ENCODE assay signal across 8 cellular contexts in the genomic region with DNA sequence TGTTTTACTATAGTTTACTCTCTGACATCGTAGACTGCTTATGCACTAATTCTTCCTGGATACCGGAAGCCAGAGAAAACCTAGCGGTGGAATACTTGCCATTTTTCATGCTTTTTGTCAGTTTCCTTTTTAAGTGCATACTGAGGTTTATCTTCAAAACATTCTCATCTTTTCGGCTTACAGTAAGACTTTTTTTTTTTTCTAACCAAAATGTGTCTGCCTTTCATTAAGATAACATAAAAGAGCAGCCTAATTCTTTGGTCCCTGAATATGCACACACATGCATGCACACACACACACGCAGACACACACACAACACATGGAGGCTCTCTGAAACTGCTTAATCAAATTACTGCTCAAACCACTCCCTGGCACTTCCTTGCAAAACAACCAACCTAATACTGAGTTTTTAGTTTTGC. TPM values are rescaled to one million over a fixed set of nuclear protein-coding genes. Genes with fewer than 3 reads are reported as not detected.
DNase-seq lines count a peak whose midpoint lies in the region; ATAC-seq and TF ChIP-seq lines count a peak whose summit lies in the region.

No MANE protein-coding gene starts in this region.

- DNase-seq in A673 (ENCODE audit: low spot score) = peak; percentile 3
- DNase-seq in HAP-1 (ENCODE audit: low spot score in 2 of 2) = peak in 1 of 2 experiments; percentile 27
- DNase-seq in activated T-helper 2 cell treated with anti-CD3 and anti-CD28 coated beads, Interferon-gamma antibody, Interleukin-2, Interleukin-4, amounts not matched to agents 10 μg/mL and 5 μg/mL and 100 μg/mL, durations not matched to agents 14 hours and 24 hours and 36 hours (ENCODE audit: low spot score) = no peak
- peak; percentile 23 for DNase-seq in kidney glomerular epithelial cell (lab: John Stamatoyannopoulos, UW)
- DNase-seq in aorta = no peak
- no peak for DNase-seq in stimulated activated CD4-positive, alpha-beta T cell treated with anti-CD3 and anti-CD28 coated beads, Interleukin-1b, Interleukin-23, amount 100 ng/mL, for 48 hours

- BruUV-seq in A673 (replicated peaks; lab: Mats Ljungman, UMichigan) = no TSS peak

- peak overlapping the region; percentile 67 for H3K4me3 ChIP-seq in A673 (ENCODE audit: low read depth, low read length, poor library complexity, severe bottlenecking)
- peak overlapping the region; percentile 42 for H3K4me3 ChIP-seq in HAP-1
- H3K4me3 ChIP-seq in aorta (ENCODE audit: low read length in 2 of 2) = peak overlapping the region; percentile 33 to 84

- H3K4me1 ChIP-seq in A673 (ENCODE audit: insufficient read depth, low read length, poor library complexity, severe bottlenecking) = no peaks in the 10 kb centered on the region
- peaks cover 3% of the 10 kb centered on the region; the same call in 1 of the 2 replicates for H3K4me1 ChIP-seq in HAP-1
- H3K4me1 ChIP-seq in aorta (ENCODE audit: control insufficient read depth in 1 of 2, insufficient read depth in 2 of 2, low read length in 2 of 2) = peaks cover 0 to 6% of the 10 kb centered on the region in 2 donors

- WGBS in aorta, 2 donors = 1 to 4% methylated on average over 5 of the region's 5 CpGs

- H3K9me3 Mint-ChIP-seq in activated T-helper 2 cell treated with anti-CD3 and anti-CD28 coated beads, Interferon-gamma antibody, Interleukin-2, Interleukin-4, amounts not matched to agents 10 μg/mL and 5 μg/mL and 100 μg/mL, durations not matched to agents 14 hours and 24 hours and 36 hours = no peaks in the 10 kb centered on the region

- H3K9me3 ChIP-seq in A673 (ENCODE audit: low read depth, low read length, poor library complexity, severe bottlenecking) (no peaks in the 10 kb centered on the region), HAP-1 (no peaks in the 10 kb centered on the region), aorta (ENCODE audit: control insufficient read depth, low read length) (no peaks in the 10 kb centered on the region)

- peaks cover 34% of the 10 kb centered on the region for H3K4me1 Mint-ChIP-seq in activated T-helper 2 cell treated with anti-CD3 and anti-CD28 coated beads, Interferon-gamma antibody, Interleukin-2, Interleukin-4, amounts not matched to agents 10 μg/mL and 5 μg/mL and 100 μg/mL, durations not matched to agents 14 hours and 24 hours and 36 hours (ENCODE audit: low read depth)

- peaks cover 9% of the 10 kb centered on the region for H3K36me3 Mint-ChIP-seq in activated T-helper 2 cell treated with anti-CD3 and anti-CD28 coated beads, Interferon-gamma antibody, Interleukin-2, Interleukin-4, amounts not matched to agents 10 μg/mL and 5 μg/mL and 100 μg/mL, durations not matched to agents 14 hours and 24 hours and 36 hours (ENCODE audit: low read depth)

- H3K27ac ChIP-seq in A673 (ENCODE audit: low read depth, low read length, poor library complexity, severe bottlenecking) = peak overlapping the region; percentile 28
- H3K27ac ChIP-seq in aorta (ENCODE audit: low read depth in 1 of 2, low read length in 2 of 2) = no peak overlapping the region

- intact Hi-C loops in A673 (cut with micrococcal nuclease; ENCODE audit: unreplicated experiment) = no loop called here
- intact Hi-C loops in activated T-helper 2 cell treated with anti-CD3 and anti-CD28 coated beads, Interferon-gamma antibody, Interleukin-2, Interleukin-4, amounts not matched to agents 10 μg/mL and 5 μg/mL and 100 μg/mL, durations not matched to agents 14 hours and 24 hours and 36 hours (cut with micrococcal nuclease) = loop anchor here (5.0 to 10.0 kb wide), 2 partner anchors 146 to 289 kb away; a partner anchor contains a TSS
- intact Hi-C loops in aorta (cut with DNase I) = loop anchor here (5.0 to 10.0 kb wide), 3 partner anchors 36 to 151 kb away; a partner anchor contains a TSS

- POLR2A ChIA-PET in A673 (lab: Charles Lee; ENCODE audit: low non-redundant PET) = no interaction called here

- no peaks in the 10 kb centered on the region for H3K27me3 Mint-ChIP-seq in activated T-helper 2 cell treated with anti-CD3 and anti-CD28 coated beads, Interferon-gamma antibody, Interleukin-2, Interleukin-4, amounts not matched to agents 10 μg/mL and 5 μg/mL and 100 μg/mL, durations not matched to agents 14 hours and 24 hours and 36 hours (ENCODE audit: low read depth)

- H3K36me3 ChIP-seq in A673 (ENCODE audit: insufficient read depth, low read length, poor library complexity, severe bottlenecking) (no peaks in the 10 kb centered on the region), HAP-1 (replicated peaks) (no peaks in the 10 kb centered on the region), aorta (ENCODE audit: control insufficient read depth in 1 of 2, insufficient read depth in 2 of 2, low read length in 1 of 2) (no peaks in the 10 kb centered on the region)

- H3K4me3 Mint-ChIP-seq in activated T-helper 2 cell treated with anti-CD3 and anti-CD28 coated beads, Interferon-gamma antibody, Interleukin-2, Interleukin-4, amounts not matched to agents 10 μg/mL and 5 μg/mL and 100 μg/mL, durations not matched to agents 14 hours and 24 hours and 36 hours (ENCODE audit: low read depth) = peak overlapping the region; percentile 86

- H3K27me3 ChIP-seq in A673 (replicated peaks; ENCODE audit: insufficient read depth, low read depth, low read length, poor library complexity) = no peaks in the 10 kb centered on the region
- no peaks in the 10 kb centered on the region for H3K27me3 ChIP-seq in HAP-1 (ENCODE audit: low read depth)
- no peaks in the 10 kb centered on the region for H3K27me3 ChIP-seq in aorta (ENCODE audit: control insufficient read depth in 1 of 2, insufficient read depth in 2 of 2, low read length in 1 of 2)

- in situ Hi-C loops in HAP-1 (cut with MboI; ENCODE audit: low sequenced_read_pairs) = no loop called here

- peak overlapping the region; percentile 69 for H3K27ac Mint-ChIP-seq in activated T-helper 2 cell treated with anti-CD3 and anti-CD28 coated beads, Interferon-gamma antibody, Interleukin-2, Interleukin-4, amounts not matched to agents 10 μg/mL and 5 μg/mL and 100 μg/mL, durations not matched to agents 14 hours and 24 hours and 36 hours

- CTCF ChIA-PET in A673 (lab: Charles Lee) = no interaction called here

- no peak for TF ChIP-seq CTCF in A673 (conservative IDR thresholded peaks at IDR 0.05; ENCODE audit: low read depth, low read length)

- ATAC-seq in aorta (ENCODE audit: low FRiP score) (no peak), GM18867 (IDR thresholded peaks at IDR 0.05; ENCODE audit: unreplicated experiment) (no peak), HG03045 (IDR thresholded peaks at IDR 0.05; ENCODE audit: unreplicated experiment) (no peak)

RNA-seq across cellular contexts. Expression of a gene that starts 1.3 kb away (rescaled TPM):
- 17.6 and 18.6 TPM in 2 replicates for total RNA-seq in A673 (2021)
- 22.6 and 24.0 TPM in 2 replicates for total RNA-seq in activated T-helper 2 cell treated with anti-CD3 and anti-CD28 coated beads, Interferon-gamma antibody, Interleukin-2, Interleukin-4, amounts not matched to agents 10 μg/mL and 5 μg/mL and 100 μg/mL, durations not matched to agents 14 hours and 24 hours and 36 hours
- total RNA-seq in aorta = 10 to 100 TPM; 18.6 to 26.4 TPM
- polyA plus RNA-seq in aorta = 1 to 10 TPM; 4.1 to 6.5 TPM

Comparison
In these comparisons a context has a peak if more than half of its experiments do, and no peak if none do; other contexts are left out.
1. DNase-seq: peak in A673 (single experiment) and kidney glomerular epithelial cell (single experiment); none in activated T-helper 2 cell treated with anti-CD3 and anti-CD28 coated beads, Interferon-gamma antibody, Interleukin-2, Interleukin-4, amounts not matched to agents 10 μg/mL and 5 μg/mL and 100 μg/mL, durations not matched to agents 14 hours and 24 hours and 36 hours (single experiment), aorta (0 of 2) and stimulated activated CD4-positive, alpha-beta T cell treated with anti-CD3 and anti-CD28 coated beads, Interleukin-1b, Interleukin-23, amount 100 ng/mL, for 48 hours (single experiment).
2. Peak in every context shown above with its lines, with median percentiles within 50 percentile points of each other: H3K4me3 ChIP-seq.